2 cellular contexts compared by ENCODE assay signal in genomic region chr1:243249214-243249613, GRCh38.
TF ChIP-seq lines count a peak whose summit lies in the region.

No MANE protein-coding gene starts in this region.

TF ChIP-seq in A549, 52 proteins besides CTCF, POLR2A, EP300 and RAD21:
- no peak for TF ChIP-seq CEBPB (IDR thresholded peaks at IDR 0.05)
- TF ChIP-seq SREBF2 (IDR thresholded peaks at IDR 0.05), result no peak
- peak; percentile 83 for TF ChIP-seq ZC3H11A (IDR thresholded peaks at IDR 0.05)
- TF ChIP-seq, protein P1, sequence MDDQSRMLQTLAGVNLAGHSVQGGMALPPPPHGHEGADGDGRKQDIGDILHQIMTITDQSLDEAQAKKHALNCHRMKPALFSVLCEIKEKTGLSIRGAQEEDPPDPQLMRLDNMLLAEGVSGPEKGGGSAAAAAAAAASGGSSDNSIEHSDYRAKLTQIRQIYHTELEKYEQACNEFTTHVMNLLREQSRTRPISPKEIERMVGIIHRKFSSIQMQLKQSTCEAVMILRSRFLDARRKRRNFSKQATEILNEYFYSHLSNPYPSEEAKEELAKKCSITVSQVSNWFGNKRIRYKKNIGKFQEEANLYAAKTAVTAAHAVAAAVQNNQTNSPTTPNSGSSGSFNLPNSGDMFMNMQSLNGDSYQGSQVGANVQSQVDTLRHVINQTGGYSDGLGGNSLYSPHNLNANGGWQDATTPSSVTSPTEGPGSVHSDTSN (IDR thresholded peaks at IDR 0.05), result no peak

TF ChIP-seq in GM12878, 131 proteins besides CTCF, POLR2A, EP300 and RAD21:
- TF ChIP-seq KAT2A (conservative IDR thresholded peaks at IDR 0.05; ENCODE audit: control insufficient read depth, low read depth, low read length) (no peak), TCF3 (IDR thresholded peaks at IDR 0.05; ENCODE audit: borderline replicate concordance, insufficient read depth, low read depth, low read length) (no peak), PRDM15 (CRISPR knock-in tag; IDR thresholded peaks at IDR 0.05) (no peak), STAT3 (IDR thresholded peaks at IDR 0.05; ENCODE audit: low read depth, low read length) (no peak), NR2C2 (IDR thresholded peaks at IDR 0.05; ENCODE audit: borderline replicate concordance, control insufficient read depth, insufficient read length, low read depth) (no peak), MAX (IDR thresholded peaks at IDR 0.05; ENCODE audit: low read depth, low read length) (no peak), ZSCAN29 (IDR thresholded peaks at IDR 0.05) (no peak), HDGF (IDR thresholded peaks at IDR 0.05) (no peak), ZNF687 (IDR thresholded peaks at IDR 0.05) (no peak), ZBED1 (IDR thresholded peaks at IDR 0.05; ENCODE audit: borderline replicate concordance) (no peak), SIX5 (IDR thresholded peaks at IDR 0.05; ENCODE audit: low read depth, low read length, severe bottlenecking) (no peak), RELA (IDR thresholded peaks at IDR 0.05; ENCODE audit: borderline replicate concordance, partially characterized antibody) (no peak)
- TF ChIP-seq, protein P2, sequence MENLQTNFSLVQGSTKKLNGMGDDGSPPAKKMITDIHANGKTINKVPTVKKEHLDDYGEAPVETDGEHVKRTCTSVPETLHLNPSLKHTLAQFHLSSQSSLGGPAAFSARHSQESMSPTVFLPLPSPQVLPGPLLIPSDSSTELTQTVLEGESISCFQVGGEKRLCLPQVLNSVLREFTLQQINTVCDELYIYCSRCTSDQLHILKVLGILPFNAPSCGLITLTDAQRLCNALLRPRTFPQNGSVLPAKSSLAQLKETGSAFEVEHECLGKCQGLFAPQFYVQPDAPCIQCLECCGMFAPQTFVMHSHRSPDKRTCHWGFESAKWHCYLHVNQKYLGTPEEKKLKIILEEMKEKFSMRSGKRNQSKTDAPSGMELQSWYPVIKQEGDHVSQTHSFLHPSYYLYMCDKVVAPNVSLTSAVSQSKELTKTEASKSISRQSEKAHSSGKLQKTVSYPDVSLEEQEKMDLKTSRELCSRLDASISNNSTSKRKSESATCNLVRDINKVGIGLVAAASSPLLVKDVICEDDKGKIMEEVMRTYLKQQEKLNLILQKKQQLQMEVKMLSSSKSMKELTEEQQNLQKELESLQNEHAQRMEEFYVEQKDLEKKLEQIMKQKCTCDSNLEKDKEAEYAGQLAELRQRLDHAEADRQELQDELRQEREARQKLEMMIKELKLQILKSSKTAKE (IDR thresholded peaks at IDR 0.05; ENCODE audit: low read depth, poor library complexity, severe bottlenecking), result no peak
- TF ChIP-seq, protein P3, sequence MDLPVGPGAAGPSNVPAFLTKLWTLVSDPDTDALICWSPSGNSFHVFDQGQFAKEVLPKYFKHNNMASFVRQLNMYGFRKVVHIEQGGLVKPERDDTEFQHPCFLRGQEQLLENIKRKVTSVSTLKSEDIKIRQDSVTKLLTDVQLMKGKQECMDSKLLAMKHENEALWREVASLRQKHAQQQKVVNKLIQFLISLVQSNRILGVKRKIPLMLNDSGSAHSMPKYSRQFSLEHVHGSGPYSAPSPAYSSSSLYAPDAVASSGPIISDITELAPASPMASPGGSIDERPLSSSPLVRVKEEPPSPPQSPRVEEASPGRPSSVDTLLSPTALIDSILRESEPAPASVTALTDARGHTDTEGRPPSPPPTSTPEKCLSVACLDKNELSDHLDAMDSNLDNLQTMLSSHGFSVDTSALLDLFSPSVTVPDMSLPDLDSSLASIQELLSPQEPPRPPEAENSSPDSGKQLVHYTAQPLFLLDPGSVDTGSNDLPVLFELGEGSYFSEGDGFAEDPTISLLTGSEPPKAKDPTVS (IDR thresholded peaks at IDR 0.05; ENCODE audit: low read depth, low read length), result no peak
- TF ChIP-seq, protein P4, sequence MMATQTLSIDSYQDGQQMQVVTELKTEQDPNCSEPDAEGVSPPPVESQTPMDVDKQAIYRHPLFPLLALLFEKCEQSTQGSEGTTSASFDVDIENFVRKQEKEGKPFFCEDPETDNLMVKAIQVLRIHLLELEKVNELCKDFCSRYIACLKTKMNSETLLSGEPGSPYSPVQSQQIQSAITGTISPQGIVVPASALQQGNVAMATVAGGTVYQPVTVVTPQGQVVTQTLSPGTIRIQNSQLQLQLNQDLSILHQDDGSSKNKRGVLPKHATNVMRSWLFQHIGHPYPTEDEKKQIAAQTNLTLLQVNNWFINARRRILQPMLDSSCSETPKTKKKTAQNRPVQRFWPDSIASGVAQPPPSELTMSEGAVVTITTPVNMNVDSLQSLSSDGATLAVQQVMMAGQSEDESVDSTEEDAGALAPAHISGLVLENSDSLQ (IDR thresholded peaks at IDR 0.05), result no peak
